Comparison of ENCODE assay signal across 19 cellular contexts in genomic region chr13:25908390-25908789, GRCh38.
"Had no signal": no experiment of that assay in that cellular context is flagged by ENCODE, and none has a peak within 500 bp of the region (broad histone marks: within the 10 kb centered on the region; RNA-seq: fewer than 3 reads in every experiment).

No MANE protein-coding gene starts in this region.

- H3K4me3 Mint-ChIP-seq: activated CD4-positive, alpha-beta T cell treated with anti-CD3 and anti-CD28 coated beads, Interleukin-2, amount 10 ng/mL, durations not matched to agents 7 days and 5 days; activated naive CD4-positive, alpha-beta T cell treated with anti-CD3 and anti-CD28 coated beads, Interleukin-2, amount 10 ng/mL, durations not matched to agents 7 days and 5 days; activated naive CD8-positive, alpha-beta T cell treated with anti-CD3 and anti-CD28 coated beads, Interleukin-2, amount 50 U/mL, for 24 hours; activated T-cell treated with anti-CD3 and anti-CD28 coated beads, Interleukin-2, amount 50 U/mL, for 4 hours; brain; T-helper 1 cell treated with Interleukin-12 subunit alpha and Interleukin-12 subunit beta and Interleukin-4 antibody, amounts not matched to agents 30 μg/mL and 1 μg/mL, for 36 hours had no signal

- H3K36me3 ChIP-seq: sigmoid colon, tibial artery, uterus had no signal

- H3K27me3 ChIP-seq: dorsolateral prefrontal cortex, sigmoid colon, tibial artery, uterus had no signal

- H3K9me3 Mint-ChIP-seq: activated CD4-positive, alpha-beta T cell treated with anti-CD3 and anti-CD28 coated beads, Interleukin-2, amount 10 ng/mL, durations not matched to agents 7 days and 5 days; activated naive CD4-positive, alpha-beta T cell treated with anti-CD3 and anti-CD28 coated beads, Interleukin-2, amount 10 ng/mL, durations not matched to agents 7 days and 5 days; activated naive CD8-positive, alpha-beta T cell treated with anti-CD3 and anti-CD28 coated beads, Interleukin-2, amount 50 U/mL, for 24 hours; activated T-cell treated with anti-CD3 and anti-CD28 coated beads, Interleukin-2, amount 50 U/mL, for 4 hours; T-helper 1 cell treated with Interleukin-12 subunit alpha and Interleukin-12 subunit beta and Interleukin-4 antibody, amounts not matched to agents 30 μg/mL and 1 μg/mL, for 36 hours had no signal

- H3K4me1 Mint-ChIP-seq: activated naive CD4-positive, alpha-beta T cell treated with anti-CD3 and anti-CD28 coated beads, Interleukin-2, amount 10 ng/mL, durations not matched to agents 7 days and 5 days had no signal

- ATAC-seq: activated CD4-positive, CD25-positive, alpha-beta regulatory T cell treated with anti-CD3 and anti-CD28 coated beads, Interleukin-2, amount 50 U/mL, for 24 hours; activated naive CD8-positive, alpha-beta T cell treated with anti-CD3 and anti-CD28 coated beads, Interleukin-2, amount 50 U/mL, for 24 hours; activated T-cell treated with anti-CD3 and anti-CD28 coated beads, Interleukin-2, amount 50 U/mL, for 4 hours had no signal

- H3K27me3 Mint-ChIP-seq: activated CD4-positive, alpha-beta T cell treated with anti-CD3 and anti-CD28 coated beads, Interleukin-2, amount 10 ng/mL, durations not matched to agents 7 days and 5 days; activated naive CD4-positive, alpha-beta T cell treated with anti-CD3 and anti-CD28 coated beads, Interleukin-2, amount 10 ng/mL, durations not matched to agents 7 days and 5 days; activated naive CD8-positive, alpha-beta T cell treated with anti-CD3 and anti-CD28 coated beads, Interleukin-2, amount 50 U/mL, for 24 hours; brain had no signal

- H3K4me1 ChIP-seq: sigmoid colon, tibial artery, uterus had no signal

- H3K27ac ChIP-seq: dorsolateral prefrontal cortex, sigmoid colon, tibial artery, uterus had no signal

- H3K4me3 ChIP-seq: dorsolateral prefrontal cortex, sigmoid colon, tibial artery, uterus had no signal

- H3K27ac Mint-ChIP-seq: activated CD4-positive, alpha-beta T cell treated with anti-CD3 and anti-CD28 coated beads, Interleukin-2, amount 10 ng/mL, durations not matched to agents 7 days and 5 days; activated naive CD4-positive, alpha-beta T cell treated with anti-CD3 and anti-CD28 coated beads, Interleukin-2, amount 10 ng/mL, durations not matched to agents 7 days and 5 days; activated naive CD8-positive, alpha-beta T cell treated with anti-CD3 and anti-CD28 coated beads, Interleukin-2, amount 50 U/mL, for 24 hours; T-helper 1 cell treated with Interleukin-12 subunit alpha and Interleukin-12 subunit beta and Interleukin-4 antibody, amounts not matched to agents 30 μg/mL and 1 μg/mL, for 36 hours had no signal

- H3K9me3 ChIP-seq: sigmoid colon, tibial artery, uterus had no signal

- DNase-seq: activated CD4-positive, alpha-beta T cell treated with anti-CD3 and anti-CD28 coated beads, Interleukin-2, amount 10 ng/mL, durations not matched to agents 7 days and 5 days; activated CD8-positive, alpha-beta memory T cell treated with anti-CD3 and anti-CD28 coated beads, Interleukin-2, amount 50 U/mL, for 4 hours; activated naive CD4-positive, alpha-beta T cell treated with anti-CD3 and anti-CD28 coated beads, Interleukin-2, amount 10 ng/mL, durations not matched to agents 7 days and 5 days; activated naive CD8-positive, alpha-beta T cell treated with anti-CD3 and anti-CD28 coated beads, Interleukin-2, amount 50 U/mL, for 24 hours; activated T-cell treated with anti-CD3 and anti-CD28 coated beads, Interleukin-2, amount 50 U/mL, for 4 hours; anterior cingulate cortex; caudate nucleus; dorsolateral prefrontal cortex; erythroblast; foreskin melanocyte; hypothalamus; kidney; sigmoid colon; stimulated activated naive CD4-positive, alpha-beta T cell; tibial artery; uterus had no signal

- H3K36me3 Mint-ChIP-seq: activated naive CD4-positive, alpha-beta T cell treated with anti-CD3 and anti-CD28 coated beads, Interleukin-2, amount 10 ng/mL, durations not matched to agents 7 days and 5 days; brain had no signal
